Comparison of ENCODE assay signal across 21 cellular contexts in the genomic region with DNA sequence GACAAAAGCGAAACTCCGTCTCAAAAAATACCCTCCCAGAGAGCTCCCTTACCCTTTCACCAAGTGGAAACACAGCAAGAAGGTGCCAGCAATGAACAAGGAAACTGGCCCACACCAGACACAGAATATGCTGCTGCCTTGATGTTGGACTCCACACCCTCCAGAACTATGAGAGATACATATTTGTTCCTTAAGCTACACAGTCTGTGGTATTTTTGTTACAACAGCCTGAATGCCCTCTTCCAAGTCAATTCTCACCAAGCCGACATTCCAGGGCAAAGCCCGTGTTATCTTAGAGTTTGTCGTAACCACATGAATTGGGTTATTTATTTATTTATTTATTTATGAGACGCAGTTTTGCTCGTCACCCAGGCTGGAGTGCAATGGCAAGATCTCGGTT. TPM values are rescaled to one million over a fixed set of nuclear protein-coding genes. Genes with fewer than 3 reads are reported as not detected.
DNase-seq lines count a peak whose midpoint lies in the region; ATAC-seq and TF ChIP-seq lines count a peak whose summit lies in the region.
"Had no signal": no experiment of that assay in that cellular context is flagged by ENCODE, and none has a peak within 500 bp of the region (broad histone marks: within the 10 kb centered on the region; RNA-seq: fewer than 3 reads in every experiment).

No MANE protein-coding gene starts in this region.

- no peak overlapping the region for H2BK15ac ChIP-seq in IMR-90 (ENCODE audit: low read depth, low read length)

- H2AK9ac ChIP-seq in IMR-90 (replicated peaks; ENCODE audit: low read depth, low read length, poor library complexity), result no peak overlapping the region

- H3K27me3 ChIP-seq in IMR-90 (ENCODE audit: control insufficient read depth, insufficient read depth, low read length) (peaks cover 29% of the 10 kb centered on the region), liver (ENCODE audit: control insufficient read depth in 4 of 4, insufficient read depth in 4 of 4, low read length in 3 of 4) (no peaks in the 10 kb centered on the region), upper lobe of right lung (no peaks in the 10 kb centered on the region)
- H3K27me3 ChIP-seq in CD8-positive, alpha-beta memory T cell (ENCODE audit: insufficient read depth, low read length, poor library complexity, severe bottlenecking), result no peaks in the 10 kb centered on the region
- H3K27me3 ChIP-seq: uterus had no signal

- no peaks in the 10 kb centered on the region for H3K36me3 Mint-ChIP-seq in chondrocyte (ENCODE audit: low read depth)
- no peaks in the 10 kb centered on the region for H3K36me3 Mint-ChIP-seq in CD8-positive, alpha-beta memory T cell
- H3K36me3 Mint-ChIP-seq: CD8-positive, alpha-beta T cell; naive B cell had no signal

- TF ChIP-seq CTCF in IMR-90 (conservative IDR thresholded peaks at IDR 0.05; ENCODE audit: low read depth, low read length) (no peak), chondrocyte (IDR thresholded peaks at IDR 0.05) (no peak), liver (IDR thresholded peaks at IDR 0.05; ENCODE audit: low read depth, low read length, missing input control) (no peak), upper lobe of right lung (IDR thresholded peaks at IDR 0.05) (no peak)

- no peaks in the 10 kb centered on the region for H3K4me1 ChIP-seq in IMR-90 (ENCODE audit: control insufficient read depth, insufficient read depth, low read length)
- H3K4me1 ChIP-seq in liver (ENCODE audit: control insufficient read depth in 4 of 4, insufficient read depth in 4 of 4, low read length in 3 of 4), result peaks cover 5 to 35% (median 9%) of the 10 kb centered on the region in 4 donors
- no peaks in the 10 kb centered on the region for H3K4me1 ChIP-seq in upper lobe of right lung
- no peaks in the 10 kb centered on the region for H3K4me1 ChIP-seq in CD8-positive, alpha-beta memory T cell (ENCODE audit: insufficient read depth, low read length)
- H3K4me1 ChIP-seq: uterus had no signal

- DNase-seq in IMR-90 (no peak), chondrocyte (ENCODE audit: low spot score) (no peak), upper lobe of right lung (no peak), DMS53 (lab: John Stamatoyannopoulos, UW) (no peak), NCI-H2081 treated with DMSO at 0.1 percent for 48 hours (lab: John Stamatoyannopoulos, UW) (no peak)
- DNase-seq in CD8-positive, alpha-beta memory T cell, result no peak
- DNase-seq: activated CD4-positive, alpha-beta T cell treated with anti-CD3 and anti-CD28 coated beads for 1 hour; amygdala; CD8-positive, alpha-beta T cell; Kasumi-1; kidney; naive B cell; NCI-H2029; NCI-H69; stimulated activated CD4-positive, alpha-beta T cell treated with anti-CD3 and anti-CD28 coated beads, Interleukin-1b, Interleukin-23, amount 100 ng/mL, for 48 hours; stimulated activated CD8-positive, alpha-beta memory T cell treated with anti-CD3 and anti-CD28 coated beads, Interleukin-4, amount 100 ng/mL, for 48 hours; uterus had no signal

- H4K91ac ChIP-seq in IMR-90 (ENCODE audit: insufficient read depth, low read depth, low read length), result no peak overlapping the region

- peaks cover 22% of the 10 kb centered on the region for H3K4me1 Mint-ChIP-seq in chondrocyte (ENCODE audit: low read depth)
- no peaks in the 10 kb centered on the region for H3K4me1 Mint-ChIP-seq in CD8-positive, alpha-beta memory T cell
- H3K4me1 Mint-ChIP-seq: naive B cell had no signal

- H3K27ac ChIP-seq in IMR-90 (ENCODE audit: insufficient read depth, low read length) (no peak overlapping the region), liver (ENCODE audit: low read depth in 1 of 2, low read length in 2 of 2) (peak overlapping the region; percentile 92 to 99), upper lobe of right lung (peak overlapping the region; percentile 65)
- no peak overlapping the region for H3K27ac ChIP-seq in CD8-positive, alpha-beta memory T cell (ENCODE audit: low read depth, low read length)
- H3K27ac ChIP-seq: uterus had no signal

- H3K56ac ChIP-seq in IMR-90 (ENCODE audit: extremely low read depth, insufficient read depth, low read length), result no peak overlapping the region

- no peak overlapping the region for H3K23ac ChIP-seq in IMR-90 (ENCODE audit: low read depth, low read length)

- no CpG with 5 or more reads among the region's 8 CpGs for WGBS in IMR-90 (ENCODE audit: extremely low coverage in 2 of 2, insufficient read length in 1 of 2), 2 experiments
- 48% methylated on average over 8 of the region's 8 CpGs for WGBS in liver

- TF ChIP-seq RAD21 in IMR-90 (IDR thresholded peaks at IDR 0.05; ENCODE audit: low read length), result no peak
- TF ChIP-seq RAD21 in liver (IDR thresholded peaks at IDR 0.05), result no peak

- H3K36me3 ChIP-seq in IMR-90 (ENCODE audit: control insufficient read depth, insufficient read depth, low read length) (no peaks in the 10 kb centered on the region), liver (ENCODE audit: control insufficient read depth in 4 of 4, insufficient read depth in 3 of 4, low read depth in 1 of 4, low read length in 3 of 4) (no peaks in the 10 kb centered on the region), upper lobe of right lung (no peaks in the 10 kb centered on the region)
- no peaks in the 10 kb centered on the region for H3K36me3 ChIP-seq in CD8-positive, alpha-beta memory T cell (ENCODE audit: insufficient read depth, low read length)
- H3K36me3 ChIP-seq: uterus had no signal

- H2BK5ac ChIP-seq in IMR-90 (ENCODE audit: low read depth, low read length, poor library complexity, severe bottlenecking), result no peak overlapping the region

- H4K5ac ChIP-seq in IMR-90 (ENCODE audit: low read depth, low read length), result no peak overlapping the region

- H4K8ac ChIP-seq in IMR-90 (ENCODE audit: low read depth in 2 of 2, low read length in 2 of 2), result no peak overlapping the region

- dilution Hi-C loops in IMR-90 (cut with HindIII; ENCODE audit: low sequenced_read_pairs, unreplicated experiment), result no loop called here

- in situ Hi-C loops in IMR-90 (cut with MboI; ENCODE audit: low sequenced_read_pairs), result no loop called here

- TF ChIP-seq POLR2A in IMR-90 (IDR thresholded peaks at IDR 0.05; ENCODE audit: low read depth, low read length), result no peak

- peaks cover 8% of the 10 kb centered on the region for H3K27me3 Mint-ChIP-seq in chondrocyte (ENCODE audit: low read depth)
- H3K27me3 Mint-ChIP-seq in CD8-positive, alpha-beta memory T cell, result peaks cover 10 to 31% of the 10 kb centered on the region in 2 donors

- H3K4me3 ChIP-seq in IMR-90 (ENCODE audit: insufficient read depth, low read depth, low read length) (no peak overlapping the region), liver (ENCODE audit: low read depth in 1 of 3, low read length in 3 of 3) (no peak overlapping the region), upper lobe of right lung (no peak overlapping the region)
- no peak overlapping the region for H3K4me3 ChIP-seq in CD8-positive, alpha-beta memory T cell (ENCODE audit: low read length)
- H3K4me3 ChIP-seq: uterus had no signal

- no peak overlapping the region for H3K9ac ChIP-seq in IMR-90 (ENCODE audit: low read depth, low read length)
- H3K9ac ChIP-seq in liver (ENCODE audit: low read depth in 1 of 2, low read length in 2 of 2), result peak overlapping the region in 1 of 2 donors; percentile 75

- no peaks in the 10 kb centered on the region for H3K9me1 ChIP-seq in IMR-90 (ENCODE audit: insufficient read depth, low read length)

- no peak overlapping the region for H3K4me2 ChIP-seq in IMR-90 (ENCODE audit: low read depth, low read length)

- peak overlapping the region; percentile 94 for H3K27ac Mint-ChIP-seq in chondrocyte (ENCODE audit: unreplicated experiment)
- H3K27ac Mint-ChIP-seq in CD8-positive, alpha-beta memory T cell, result no peak overlapping the region
- H3K27ac Mint-ChIP-seq: CD8-positive, alpha-beta T cell had no signal

- H4K20me1 ChIP-seq in IMR-90 (ENCODE audit: insufficient read depth, low read length), result no peaks in the 10 kb centered on the region

- no peak; the same call in 1 of the 2 replicates for ATAC-seq in IMR-90 (ENCODE audit: low read depth)
- ATAC-seq in upper lobe of right lung, result peak; percentile 70
- ATAC-seq: CD8-positive, alpha-beta T cell had no signal

- H2AK5ac ChIP-seq in IMR-90 (ENCODE audit: low read depth, low read length), result no peak overlapping the region

- CTCF ChIA-PET in IMR-90 (lab: Yijun Ruan, JAX), result no interaction called here
- CTCF ChIA-PET in CD8-positive, alpha-beta memory T cell (lab: Charles Lee), result interaction anchor here (1.6 kb wide), 1 partner anchor 72 kb away, joined by 3 read pairs; no protein-coding TSS in a partner anchor

- POLR2A ChIA-PET in IMR-90 (lab: Charles Lee; ENCODE audit: unreplicated experiment), result no interaction called here
- POLR2A ChIA-PET in CD8-positive, alpha-beta memory T cell (lab: Charles Lee), result no interaction called here

- H3K14ac ChIP-seq in IMR-90 (replicated peaks; ENCODE audit: low read depth, low read length), result no peak overlapping the region

- H2AFZ ChIP-seq in IMR-90 (replicated peaks; ENCODE audit: low read length, poor library complexity), result no peak overlapping the region

- no peaks in the 10 kb centered on the region for H3K79me1 ChIP-seq in IMR-90 (ENCODE audit: low read depth in 1 of 2, low read length in 2 of 2)

- no peak overlapping the region for H3K18ac ChIP-seq in IMR-90 (ENCODE audit: low read depth, low read length)

- no peak overlapping the region for H2BK120ac ChIP-seq in IMR-90 (ENCODE audit: low read depth, low read length)

- no peak overlapping the region for H3K4ac ChIP-seq in IMR-90 (ENCODE audit: low read depth, low read length)

- peaks cover 2% of the 10 kb centered on the region for H3K9me3 Mint-ChIP-seq in chondrocyte (ENCODE audit: low read depth)
- no peaks in the 10 kb centered on the region for H3K9me3 Mint-ChIP-seq in CD8-positive, alpha-beta memory T cell
- H3K9me3 Mint-ChIP-seq: CD8-positive, alpha-beta T cell; naive B cell had no signal

- BruUV-seq in IMR-90 (replicated peaks; lab: Mats Ljungman, UMichigan), result no TSS peak

- no peak overlapping the region for H3K4me3 Mint-ChIP-seq in chondrocyte (ENCODE audit: unreplicated experiment)
- no peak overlapping the region for H3K4me3 Mint-ChIP-seq in CD8-positive, alpha-beta memory T cell
- H3K4me3 Mint-ChIP-seq: CD8-positive, alpha-beta T cell; naive B cell had no signal

- no peak overlapping the region for H2BK20ac ChIP-seq in IMR-90 (ENCODE audit: low read depth, low read length)

- H3K9me3 ChIP-seq in IMR-90 (ENCODE audit: control insufficient read depth, insufficient read depth, low read length), result no peaks in the 10 kb centered on the region
- H3K9me3 ChIP-seq in liver (ENCODE audit: control insufficient read depth in 4 of 4, low read length in 3 of 4), result no peaks in the 10 kb centered on the region
- no peaks in the 10 kb centered on the region for H3K9me3 ChIP-seq in upper lobe of right lung
- H3K9me3 ChIP-seq in CD8-positive, alpha-beta memory T cell (ENCODE audit: low read length), result no peaks in the 10 kb centered on the region
- H3K9me3 ChIP-seq: uterus had no signal

- intact Hi-C loops in IMR-90 (cut with micrococcal nuclease), result no loop called here
- intact Hi-C loops in upper lobe of right lung (cut with DNase I), result no loop called here

RNA-seq across cellular contexts. Expression of a gene that starts 14.9 kb away (rescaled TPM):
- not detected in 2 replicates for total RNA-seq in IMR-90 (2012; rRNA removed)
- polyA plus RNA-seq in IMR-90 (2012; rRNA removed), result not detected in 2 replicates
- polyA plus RNA-seq in IMR-90 (2012; cell fraction: cytosol; rRNA removed), result not detected in 2 replicates
- not detected in 2 replicates for polyA plus RNA-seq in IMR-90 (2012; cell fraction: nucleus; rRNA removed; ENCODE audit: low replicate concordance)
- not detected in 3 replicates for total RNA-seq in chondrocyte
- 1 to 10 TPM in 1 of 2 donors, not detected in 1; 5.5 TPM for total RNA-seq in liver
- polyA plus RNA-seq in liver, result 10 to 100 TPM in 1 of 2 donors, 1 to 10 TPM in 1; 6.5 to 18.5 TPM
- total RNA-seq in upper lobe of right lung, result not detected
- not detected for total RNA-seq in CD8-positive, alpha-beta memory T cell
- polyA plus RNA-seq in CD8-positive, alpha-beta memory T cell, result not detected
- total RNA-seq: CD8-positive, alpha-beta T cell; glomerular endothelial cell; kidney; pulmonary artery endothelial cell; T-helper 2 cell treated with Interferon-gamma antibody and Interleukin-4, amounts not matched to agents 100 ng/mL and 5 ng/mL, for 36 hours; uterus had no signal

RNA-seq across cellular contexts. Expression of a gene that starts 17.8 kb away (rescaled TPM):
- under 0.01 and 0.18 TPM in 2 replicates for total RNA-seq in IMR-90 (2012; rRNA removed)
- polyA plus RNA-seq in IMR-90 (2012; rRNA removed), result 0.03 and 0.09 TPM in 2 replicates
- polyA plus RNA-seq in IMR-90 (2012; cell fraction: cytosol; rRNA removed), result 0.01 and 0.12 TPM in 2 replicates
- polyA plus RNA-seq in IMR-90 (2012; cell fraction: nucleus; rRNA removed; ENCODE audit: low replicate concordance), result 0.02 and 0.04 TPM in 2 replicates
- total RNA-seq in chondrocyte, result 0.44 to 0.52 TPM in 2 of 3 replicates, not detected in the other
- total RNA-seq in liver, result 1 to 10 TPM; 1.3 to 6.8 TPM
- under 1 TPM; 0.48 to 0.72 TPM for polyA plus RNA-seq in liver
- 19.9 TPM for total RNA-seq in upper lobe of right lung
- total RNA-seq in CD8-positive, alpha-beta memory T cell, result under 1 TPM; 0.09 TPM
- polyA plus RNA-seq in CD8-positive, alpha-beta memory T cell, result not detected
- total RNA-seq: CD8-positive, alpha-beta T cell had no signal

RNA-seq across cellular contexts. Expression of a gene that starts 23.5 kb away (rescaled TPM):
- total RNA-seq in IMR-90 (2012; rRNA removed) (not detected in 2 replicates), chondrocyte (not detected in 3 replicates), liver (under 1 TPM; 0.33 to 0.47 TPM), upper lobe of right lung (3.8 TPM)
- polyA plus RNA-seq in IMR-90 (2012; rRNA removed) (not detected in 2 replicates), liver (not detected)
- polyA plus RNA-seq in IMR-90 (2012; cell fraction: cytosol; rRNA removed), result not detected in 2 replicates
- polyA plus RNA-seq in IMR-90 (2012; cell fraction: nucleus; rRNA removed; ENCODE audit: low replicate concordance), result 0.05 and 0.07 TPM in 2 replicates
- total RNA-seq in CD8-positive, alpha-beta memory T cell, result not detected
- not detected for polyA plus RNA-seq in CD8-positive, alpha-beta memory T cell
- total RNA-seq: CD8-positive, alpha-beta T cell; glomerular endothelial cell; T-helper 2 cell treated with Interferon-gamma antibody and Interleukin-4, amounts not matched to agents 100 ng/mL and 5 ng/mL, for 36 hours had no signal

RNA-seq across cellular contexts. Expression of a gene that starts 29.8 kb away (rescaled TPM):
- total RNA-seq in IMR-90 (2012; rRNA removed) (under 0.01 and 0.18 TPM in 2 replicates), chondrocyte (0.31 to 1.00 TPM (median 0.62 TPM) in 3 replicates), liver (1 to 10 TPM; 4.8 to 5.4 TPM), upper lobe of right lung (54.5 TPM)
- polyA plus RNA-seq in IMR-90 (2012; rRNA removed) (0.51 and 0.67 TPM in 2 replicates), liver (1 to 10 TPM; 1.8 to 4.3 TPM)
- 0.63 and 1.0 TPM in 2 replicates for polyA plus RNA-seq in IMR-90 (2012; cell fraction: cytosol; rRNA removed)
- polyA plus RNA-seq in IMR-90 (2012; cell fraction: nucleus; rRNA removed; ENCODE audit: low replicate concordance), result 0.36 and 0.79 TPM in 2 replicates
- total RNA-seq in CD8-positive, alpha-beta memory T cell, result under 1 TPM; 0.20 to 0.22 TPM
- polyA plus RNA-seq in CD8-positive, alpha-beta memory T cell, result 0.09 TPM

RNA-seq across cellular contexts. Expression of a gene that starts 40.6 kb away (rescaled TPM):
- total RNA-seq in IMR-90 (2012; rRNA removed) (20.1 and 21.7 TPM in 2 replicates), chondrocyte (30.9 to 42.2 TPM (median 41.4 TPM) in 3 replicates), liver (1 to 10 TPM; 8.9 to 9.2 TPM), upper lobe of right lung (59.0 TPM)
- polyA plus RNA-seq in IMR-90 (2012; rRNA removed) (42.2 and 45.3 TPM in 2 replicates), liver (10 to 100 TPM in 1 of 2 donors, 1 to 10 TPM in 1; 7.8 to 35.8 TPM)
- 28.9 and 55.2 TPM in 2 replicates for polyA plus RNA-seq in IMR-90 (2012; cell fraction: cytosol; rRNA removed)
- polyA plus RNA-seq in IMR-90 (2012; cell fraction: nucleus; rRNA removed; ENCODE audit: low replicate concordance), result 35.9 and 75.7 TPM in 2 replicates
- total RNA-seq in CD8-positive, alpha-beta memory T cell, result 10 to 100 TPM; 61.9 to 62.6 TPM
- polyA plus RNA-seq in CD8-positive, alpha-beta memory T cell, result 31.8 TPM

Comparison
In these comparisons a context has a peak if more than half of its experiments do, and no peak if none do; other contexts are left out.
1. H3K27ac ChIP-seq: peak in liver (2 of 2) and upper lobe of right lung (single experiment); none in IMR-90 (single experiment) and CD8-positive, alpha-beta memory T cell (single experiment).